ENCODE assay signal across 20 cellular contexts in genomic region chr4:38989487-38989886, GRCh38. TPM values are rescaled to one million over a fixed set of nuclear protein-coding genes. Genes with fewer than 3 reads are reported as not detected.
A peak's percentile ranks its signal among the peaks of the same experiment; 100 is the strongest.
DNase-seq lines count a peak whose midpoint lies in the region; ATAC-seq and TF ChIP-seq lines count a peak whose summit lies in the region.
"Had no signal": no experiment of that assay in that cellular context is flagged by ENCODE, and none has a peak within 500 bp of the region (broad histone marks: within the 10 kb centered on the region; RNA-seq: fewer than 3 reads in every experiment).

No MANE protein-coding gene starts in this region.

- peaks cover 33 to 51% (median 49%) of the 10 kb centered on the region in 3 donors for H3K4me1 Mint-ChIP-seq in naive B cell
- peaks cover under 1% of the 10 kb centered on the region for H3K4me1 Mint-ChIP-seq in chondrocyte (ENCODE audit: low read depth)

- peak overlapping the region in 5 of 6 donors; percentile 4 to 96 (median 74) for H3K27ac Mint-ChIP-seq in naive B cell
- H3K27ac Mint-ChIP-seq in chondrocyte (ENCODE audit: unreplicated experiment) = no peak overlapping the region
- H3K27ac Mint-ChIP-seq: stimulated activated naive CD8-positive, alpha-beta T cell treated with anti-CD3 and anti-CD28 coated beads, Interleukin-15, amount 100 ng/mL, for 72 hours had no signal

- no peaks in the 10 kb centered on the region for H3K27me3 Mint-ChIP-seq in naive B cell
- no peaks in the 10 kb centered on the region for H3K27me3 Mint-ChIP-seq in chondrocyte (ENCODE audit: low read depth)
- H3K27me3 Mint-ChIP-seq: stimulated activated naive CD8-positive, alpha-beta T cell treated with anti-CD3 and anti-CD28 coated beads, Interleukin-15, amount 100 ng/mL, for 72 hours had no signal

- H3K27me3 ChIP-seq in brain microvascular endothelial cell (replicated peaks) = no peaks in the 10 kb centered on the region
- no peaks in the 10 kb centered on the region for H3K27me3 ChIP-seq in heart right ventricle
- H3K27me3 ChIP-seq: BE2C, tibial nerve had no signal

- DNase-seq in Daoy (ENCODE audit: low read depth) (peak; percentile 16), LHCN-M2 (ENCODE audit: low read depth) (peak; percentile 53), brain microvascular endothelial cell (peak; percentile 62), naive B cell (no peak), anterior cingulate cortex (lab: John Stamatoyannopoulos, UW) (no peak), chondrocyte (ENCODE audit: low spot score) (no peak), heart right ventricle (no peak)
- DNase-seq: activated CD8-positive, alpha-beta memory T cell treated with anti-CD3 and anti-CD28 coated beads, Interleukin-2, amount 50 U/mL, for 48 hours; activated naive CD4-positive, alpha-beta T cell; BE2C; COR-L47; erythroblast; NCI-H1436 treated with DMSO at 0.1 percent for 48 hours; NCI-H2171; NCI-H69; SHP77; stimulated activated naive CD8-positive, alpha-beta T cell treated with anti-CD3 and anti-CD28 coated beads, Interleukin-15, amount 100 ng/mL, for 72 hours had no signal

- no peak for TF ChIP-seq CTCF in brain microvascular endothelial cell (IDR thresholded peaks at IDR 0.05; ENCODE audit: low read depth, low read length, missing control alignments)
- TF ChIP-seq CTCF in chondrocyte (IDR thresholded peaks at IDR 0.05) = no peak
- no peak for TF ChIP-seq CTCF in heart right ventricle (IDR thresholded peaks at IDR 0.05)

- WGBS in heart right ventricle, 2 donors = 95 to 96% methylated on average over 6 of the region's 6 CpGs

- H3K4me1 ChIP-seq in heart right ventricle = peaks cover 0 to 20% (median 3%) of the 10 kb centered on the region in 9 donors
- H3K4me1 ChIP-seq: prostate gland had no signal

- no peak overlapping the region for H3K27ac ChIP-seq in brain microvascular endothelial cell
- no peak overlapping the region for H3K27ac ChIP-seq in heart right ventricle
- H3K27ac ChIP-seq: prostate gland, skin epidermis, tibial nerve had no signal

- peaks cover 0 to 5% (median 0%) of the 10 kb centered on the region in 7 donors for H3K9me3 Mint-ChIP-seq in naive B cell
- no peaks in the 10 kb centered on the region for H3K9me3 Mint-ChIP-seq in chondrocyte (ENCODE audit: low read depth)
- H3K9me3 Mint-ChIP-seq: stimulated activated naive CD8-positive, alpha-beta T cell treated with anti-CD3 and anti-CD28 coated beads, Interleukin-15, amount 100 ng/mL, for 72 hours had no signal

- peaks cover 20% of the 10 kb centered on the region for H3K36me3 ChIP-seq in brain microvascular endothelial cell (replicated peaks)
- no peaks in the 10 kb centered on the region for H3K36me3 ChIP-seq in heart right ventricle
- H3K36me3 ChIP-seq: BE2C, prostate gland, tibial nerve had no signal

- H3K4me3 Mint-ChIP-seq in naive B cell = no peak overlapping the region
- H3K4me3 Mint-ChIP-seq in chondrocyte (ENCODE audit: unreplicated experiment) = no peak overlapping the region
- H3K4me3 Mint-ChIP-seq: stimulated activated naive CD8-positive, alpha-beta T cell treated with anti-CD3 and anti-CD28 coated beads, Interleukin-15, amount 100 ng/mL, for 72 hours had no signal

- intact Hi-C loops in heart right ventricle (cut with DNase I) = no loop called here

- peaks cover 22 to 26% of the 10 kb centered on the region in 2 donors for H3K36me3 Mint-ChIP-seq in naive B cell
- H3K36me3 Mint-ChIP-seq in chondrocyte (ENCODE audit: low read depth) = no peaks in the 10 kb centered on the region

- H3K4me3 ChIP-seq in brain microvascular endothelial cell (ENCODE audit: low read depth, low read length) (no peak overlapping the region), heart right ventricle (no peak overlapping the region)
- H3K4me3 ChIP-seq: prostate gland, skin epidermis, tibial nerve had no signal

- in situ Hi-C loops in brain microvascular endothelial cell (cut with HindIII; ENCODE audit: low pct_ligation_motif_present, low sequenced_read_pairs) = no loop called here

- ATAC-seq in naive B cell (ENCODE audit: low read depth in 2 of 2) (no peak), heart right ventricle (no peak)
- ATAC-seq: stimulated activated naive CD8-positive, alpha-beta T cell treated with anti-CD3 and anti-CD28 coated beads, Interleukin-15, amount 100 ng/mL, for 72 hours had no signal

- no peaks in the 10 kb centered on the region for H3K9me3 ChIP-seq in heart right ventricle
- H3K9me3 ChIP-seq: BE2C, prostate gland, tibial nerve had no signal

RNA-seq across cellular contexts. Expression of gene TMEM156, which starts 42.7 kb away (rescaled TPM):
- 19.3 and 33.7 TPM in 2 replicates for total RNA-seq in Daoy (2014; rRNA removed; shearing (Covaris generic))
- total RNA-seq in LHCN-M2 (2014; rRNA removed) = 0.77 and 0.86 TPM in 2 replicates
- 0.70 TPM for polyA plus RNA-seq in LHCN-M2 (2012)
- 100 to 1,000 TPM in 5 of 6 donors, 10 to 100 TPM in 1; 78.4 to 212 (median 144) TPM for polyA plus RNA-seq in naive B cell (ENCODE audit: low read depth in 6 of 6)
- total RNA-seq in chondrocyte = 0.32 to 0.36 TPM in 2 of 3 replicates, not detected in the other
- 1 to 10 TPM in 1 of 10 donors, under 1 TPM in 3, not detected in 6; 0.11 to 1.1 (median 0.13) TPM for total RNA-seq in heart right ventricle
- under 1 TPM in 1 of 2 donors, not detected in 1; 0.10 TPM for polyA plus RNA-seq in heart right ventricle

Comparison
In these comparisons a context has a peak if more than half of its experiments do, and no peak if none do; other contexts are left out.
1. DNase-seq: peak in Daoy (single experiment), LHCN-M2 (single experiment) and brain microvascular endothelial cell (single experiment); none in naive B cell (single experiment), anterior cingulate cortex (0 of 58), chondrocyte (single experiment) and heart right ventricle (0 of 2).